Comparison of ENCODE assay signal across 8 cellular contexts in the genomic region with DNA sequence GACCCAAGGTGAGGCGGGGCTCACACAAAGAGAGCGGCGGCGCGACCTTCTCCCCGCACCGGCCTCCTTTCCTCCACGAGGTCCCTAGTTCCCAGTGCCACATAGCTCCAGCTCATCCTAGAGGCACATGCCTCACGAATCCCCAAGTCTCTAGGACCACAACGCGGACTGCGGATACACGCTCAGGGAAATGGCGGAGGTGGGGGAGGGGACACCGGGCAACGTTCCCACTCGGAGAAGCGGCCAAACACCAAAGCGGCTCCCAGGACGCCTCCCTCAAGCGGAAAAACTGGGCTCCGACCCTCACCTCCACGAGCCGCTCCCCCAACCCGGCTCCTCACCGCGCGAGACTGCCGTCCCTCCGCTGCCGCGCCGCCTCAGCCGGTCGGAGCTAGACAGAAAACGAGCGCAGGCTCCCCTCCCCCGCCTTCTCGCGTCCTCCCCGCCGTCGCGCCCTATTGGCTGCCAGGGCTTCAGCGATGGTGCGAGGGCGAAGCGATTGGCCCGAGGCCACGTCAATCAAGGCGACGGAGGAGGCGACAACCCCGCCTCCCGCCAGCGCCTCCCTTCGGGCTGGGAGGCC. TPM values are rescaled to one million over a fixed set of nuclear protein-coding genes. Genes with fewer than 3 reads are reported as not detected.
DNase-seq lines count a peak whose midpoint lies in the region; ATAC-seq, FAIRE-seq and TF ChIP-seq lines count a peak whose summit lies in the region.

A gene (minus strand): TSS at position 404 of the 583 bp plus-strand sequence. CDS start 1,963 bp downstream, outside the sequence.

- peak; percentile 96 to 100 (median 100) for DNase-seq in NCI-H1417 (lab: John Stamatoyannopoulos, UW)
- DNase-seq in SW480 (ENCODE audit: low spot score): peak; percentile 94
- peak; percentile 100 for DNase-seq in activated naive CD8-positive, alpha-beta T cell treated with anti-CD3 and anti-CD28 coated beads, Interleukin-2, amount 50 U/mL, for 24 hours
- peak; percentile 100 for DNase-seq in Right ventricle myocardium superior
- peak; percentile 99 to 100 (median 99) for DNase-seq in pancreas
- DNase-seq in thyroid gland: peak; percentile 98 to 99

- WGBS in pancreas, 2 donors: 0 to 1% methylated on average over 56 to 57 of the region's 57 CpGs
- WGBS in thyroid gland, 2 donors: 2 to 4% methylated on average over 9 to 20 of the region's 57 CpGs

- TF ChIP-seq CTCF in GM12875 (IDR thresholded peaks at IDR 0.05; ENCODE audit: borderline replicate concordance, insufficient read depth, low read depth, low read length) (no peak), pancreas (IDR thresholded peaks at IDR 0.05) (no peak), thyroid gland (IDR thresholded peaks at IDR 0.05) (no peak)

- peaks cover 60% of the 10 kb centered on the region for H3K36me3 Mint-ChIP-seq in activated naive CD8-positive, alpha-beta T cell treated with anti-CD3 and anti-CD28 coated beads, Interleukin-2, amount 50 U/mL, for 24 hours (ENCODE audit: low read depth)

- FAIRE-seq in pancreas (lab: Jason Lieb, UNC): no peak

- H3K27me3 ChIP-seq in pancreas: no peaks in the 10 kb centered on the region
- no peaks in the 10 kb centered on the region for H3K27me3 ChIP-seq in thyroid gland

- H3K4me1 Mint-ChIP-seq in activated naive CD8-positive, alpha-beta T cell treated with anti-CD3 and anti-CD28 coated beads, Interleukin-2, amount 50 U/mL, for 24 hours: peaks cover 53% of the 10 kb centered on the region

- peak; percentile 82 to 90 for TF ChIP-seq POLR2A in thyroid gland (IDR thresholded peaks at IDR 0.05)

- H3K27ac Mint-ChIP-seq in activated naive CD8-positive, alpha-beta T cell treated with anti-CD3 and anti-CD28 coated beads, Interleukin-2, amount 50 U/mL, for 24 hours: peak within 1 kb of the TSS; percentile 98

- H3K36me3 ChIP-seq in pancreas: peaks cover 0 to 25% (median 17%) of the 10 kb centered on the region in 3 donors
- peaks cover 25% of the 10 kb centered on the region in 2 donors for H3K36me3 ChIP-seq in thyroid gland

- H3K4me3 ChIP-seq in GM12875 (ENCODE audit: low read depth, low read length) (peak within 1 kb of the TSS; percentile 98), pancreas (peak within 1 kb of the TSS; percentile 85 to 94 (median 90)), thyroid gland (replicated peaks in 1 of 3) (peak within 1 kb of the TSS; percentile 74 to 91 (median 88))

- H3K27ac ChIP-seq in pancreas (peak within 1 kb of the TSS; percentile 94 to 99 (median 97)), thyroid gland (peak within 1 kb of the TSS; percentile 94 to 100 (median 98))

- H3K4me1 ChIP-seq in pancreas (peaks cover 3 to 21% (median 18%) of the 10 kb centered on the region in 3 donors), thyroid gland (peaks cover 4 to 22% of the 10 kb centered on the region in 2 donors)

- no peaks in the 10 kb centered on the region for H3K9me3 ChIP-seq in pancreas
- no peaks in the 10 kb centered on the region for H3K9me3 ChIP-seq in thyroid gland

- ATAC-seq in HG02763 (IDR thresholded peaks at IDR 0.05; ENCODE audit: unreplicated experiment) (peak; percentile 84), Right ventricle myocardium superior (ENCODE audit: poor library complexity) (peak; percentile 93), pancreas (peak; percentile 88 to 95 (median 90))
- peak; percentile 86 for ATAC-seq in activated naive CD8-positive, alpha-beta T cell treated with anti-CD3 and anti-CD28 coated beads, Interleukin-2, amount 50 U/mL, for 24 hours

- intact Hi-C loops in Right ventricle myocardium superior (cut with DNase I) (loop anchor here (5.0 kb wide), 1 partner anchor 192 kb away; no protein-coding TSS in a partner anchor), pancreas (cut with DNase I) (no loop called here), thyroid gland (cut with DNase I) (no loop called here)

- H3K4me3 Mint-ChIP-seq in activated naive CD8-positive, alpha-beta T cell treated with anti-CD3 and anti-CD28 coated beads, Interleukin-2, amount 50 U/mL, for 24 hours: peak within 1 kb of the TSS; percentile 92

- no peaks in the 10 kb centered on the region for H3K9me3 Mint-ChIP-seq in activated naive CD8-positive, alpha-beta T cell treated with anti-CD3 and anti-CD28 coated beads, Interleukin-2, amount 50 U/mL, for 24 hours

- H3K27me3 Mint-ChIP-seq in activated naive CD8-positive, alpha-beta T cell treated with anti-CD3 and anti-CD28 coated beads, Interleukin-2, amount 50 U/mL, for 24 hours: no peaks in the 10 kb centered on the region

RNA-seq across cellular contexts. Expression of the gene that starts here (rescaled TPM):
- total RNA-seq in Right ventricle myocardium superior (248 TPM), pancreas (100 to 1,000 TPM; 126 to 245 (median 217) TPM), thyroid gland (100 to 1,000 TPM; 501 to 702 (median 639) TPM)
- 100 to 1,000 TPM in 1 of 2 donors, 10 to 100 TPM in 1; 90.1 to 206 TPM for polyA plus RNA-seq in pancreas

Comparison
In these comparisons a context has a peak if more than half of its experiments do, and no peak if none do; other contexts are left out.
1. Peak in every context shown above with its lines: DNase-seq, ATAC-seq, H3K4me3 ChIP-seq and H3K27ac ChIP-seq.